ENCODE assay signal across 8 cellular contexts in genomic region chr7:23105644-23106490, GRCh38. TPM values are rescaled to one million over a fixed set of nuclear protein-coding genes. Genes with fewer than 3 reads are reported as not detected.
A peak's percentile ranks its signal among the peaks of the same experiment; 100 is the strongest.
DNase-seq lines count a peak whose midpoint lies in the region; ATAC-seq and TF ChIP-seq lines count a peak whose summit lies in the region.

TSS of gene KLHL7 (plus strand) at chr7:23105785. CDS start at chr7:23106027, 242 bp downstream.

- H3K4me3 Mint-ChIP-seq in CD8-positive, alpha-beta memory T cell = peak within 1 kb of the TSS; percentile 90 to 99 (median 98)

- peaks cover 30% of the 10 kb centered on the region for H3K4me1 ChIP-seq in CD8-positive, alpha-beta memory T cell (ENCODE audit: insufficient read depth, low read length)
- peaks cover 0 to 9% of the 10 kb centered on the region in 2 donors for H3K4me1 ChIP-seq in lung (ENCODE audit: control insufficient read depth in 2 of 2, insufficient read depth in 2 of 2, low read length in 2 of 2)

- TF ChIP-seq CTCF in lung (IDR thresholded peaks at IDR 0.05; ENCODE audit: control extremely low read depth, extremely low read depth) = no peak

- peak within 1 kb of the TSS; percentile 93 to 99 (median 97) for H3K27ac Mint-ChIP-seq in CD8-positive, alpha-beta memory T cell

- peak; percentile 92 to 96 (median 94) for DNase-seq in CD8-positive, alpha-beta memory T cell
- DNase-seq in HS-27A (ENCODE audit: low read depth) (peak; percentile 72), NK-92 (lab: John Stamatoyannopoulos, UW; ENCODE audit: unreplicated experiment) (peak; percentile 78), lung (ENCODE audit: low spot score) (peak; percentile 97)
- peak; percentile 98 for DNase-seq in activated CD8-positive, alpha-beta memory T cell treated with anti-CD3 and anti-CD28 coated beads for 24 hours
- DNase-seq in effector CD8-positive, alpha-beta T cell (lab: John Stamatoyannopoulos, UW) = peak; percentile 93
- DNase-seq in stimulated activated CD4-positive, alpha-beta T cell treated with anti-CD3 and anti-CD28 coated beads, TNF-alpha, amount 100 ng/mL, for 48 hours (ENCODE audit: low read depth in 3 of 3) = peak; percentile 93 to 95 (median 94)

- POLR2A ChIA-PET in CD8-positive, alpha-beta memory T cell (lab: Charles Lee) = interaction anchor here (0.7 to 2.8 kb wide), 8 partner anchors 75 to 294 kb away, joined by 3 to 26 read pairs (median 8); partner anchors contain the start of genes MALSU1 and TOMM7

- H3K36me3 Mint-ChIP-seq in CD8-positive, alpha-beta memory T cell = peaks cover 0 to 13% (median 4%) of the 10 kb centered on the region in 3 donors

- H3K27me3 Mint-ChIP-seq in CD8-positive, alpha-beta memory T cell = no peaks in the 10 kb centered on the region

- ATAC-seq in GM19467 (IDR thresholded peaks at IDR 0.05; ENCODE audit: unreplicated experiment) = peak; percentile 90
- ATAC-seq in lung (ENCODE audit: insufficient read depth, low FRiP score) = peak; percentile 100

- CTCF ChIA-PET in CD8-positive, alpha-beta memory T cell (lab: Charles Lee) = interaction anchor here (1.0 to 2.6 kb wide), 9 partner anchors 9 to 167 kb away, joined by 3 to 11 read pairs (median 5); partner anchors contain the start of gene NUP42

- no peaks in the 10 kb centered on the region for H3K27me3 ChIP-seq in CD8-positive, alpha-beta memory T cell (ENCODE audit: insufficient read depth, low read length, poor library complexity, severe bottlenecking)
- H3K27me3 ChIP-seq in lung (ENCODE audit: control insufficient read depth, insufficient read depth) = no peaks in the 10 kb centered on the region

- WGBS in lung, 2 donors = 0% methylated on average over 69 to 74 of the region's 74 CpGs

- H3K4me3 ChIP-seq in CD8-positive, alpha-beta memory T cell (ENCODE audit: low read length) = peak within 1 kb of the TSS; percentile 86
- peak within 1 kb of the TSS; percentile 69 for H3K4me3 ChIP-seq in lung

- peaks cover 42 to 58% (median 51%) of the 10 kb centered on the region in 3 donors for H3K4me1 Mint-ChIP-seq in CD8-positive, alpha-beta memory T cell

- no peaks in the 10 kb centered on the region for H3K9me3 Mint-ChIP-seq in CD8-positive, alpha-beta memory T cell

- no peaks in the 10 kb centered on the region for H3K36me3 ChIP-seq in CD8-positive, alpha-beta memory T cell (ENCODE audit: insufficient read depth, low read length)
- H3K36me3 ChIP-seq in lung (ENCODE audit: control insufficient read depth in 2 of 2, insufficient read depth in 2 of 2, low read length in 2 of 2) = no peaks in the 10 kb centered on the region

- H3K9me3 ChIP-seq in CD8-positive, alpha-beta memory T cell (ENCODE audit: low read length) = no peaks in the 10 kb centered on the region
- H3K9me3 ChIP-seq in lung (ENCODE audit: control insufficient read depth in 2 of 2, insufficient read depth in 1 of 2, low read length in 1 of 2) = no peaks in the 10 kb centered on the region

- peak within 1 kb of the TSS; percentile 97 for H3K27ac ChIP-seq in CD8-positive, alpha-beta memory T cell (ENCODE audit: low read depth, low read length)
- H3K27ac ChIP-seq in lung (ENCODE audit: low read depth in 1 of 2, low read length in 1 of 2) = peak within 1 kb of the TSS; percentile 88 to 90

RNA-seq across cellular contexts. Expression of gene KLHL7, which starts in this region (rescaled TPM):
- total RNA-seq in CD8-positive, alpha-beta memory T cell = 10 to 100 TPM; 20.4 to 20.9 TPM
- 29.9 TPM for polyA plus RNA-seq in CD8-positive, alpha-beta memory T cell
- total RNA-seq in lung = 10 to 100 TPM; 20.9 to 38.1 TPM
- polyA plus RNA-seq in lung = 10 to 100 TPM; 11.5 to 14.3 TPM

Comparison
In these comparisons a context has a peak if more than half of its experiments do, and no peak if none do; other contexts are left out.
1. Peak in every context shown above with its lines: DNase-seq, ATAC-seq, H3K4me3 ChIP-seq and H3K27ac ChIP-seq.